1 cellular context compared by ENCODE assay signal in the genomic region with DNA sequence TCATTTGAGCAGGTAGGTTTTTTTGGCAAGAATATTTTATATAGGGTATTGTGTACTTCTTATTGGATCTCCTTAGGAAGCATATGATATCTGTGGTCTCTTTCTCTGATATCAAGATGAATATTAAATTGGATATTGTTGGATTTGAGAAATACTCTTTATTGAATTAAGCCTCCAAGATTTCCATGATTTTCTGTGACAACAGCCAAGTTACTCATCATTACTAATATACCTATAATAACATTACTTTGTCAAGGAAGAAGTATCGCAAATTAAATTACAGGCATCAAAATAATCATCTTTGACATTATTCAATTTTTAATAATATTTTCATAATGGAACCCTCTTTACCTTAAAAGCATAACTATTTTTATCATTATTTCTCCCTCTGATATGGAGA.
TF ChIP-seq lines count a peak whose summit lies in the region.

No MANE protein-coding gene starts in this region.

TF ChIP-seq in SK-N-SH, 30 proteins besides CTCF, POLR2A, EP300 and RAD21 (continued from another document):
- no peak for TF ChIP-seq REST (IDR thresholded peaks at IDR 0.05; ENCODE audit: low read depth, low read length)
- TF ChIP-seq NFIC (IDR thresholded peaks at IDR 0.05; ENCODE audit: borderline replicate concordance): peak; percentile 28; the same call in 1 of the 2 replicates
